In genomic region chr5:115170128-115170923, GRCh38 we compare ENCODE assay signal across 8 cellular contexts. TPM values are rescaled to one million over a fixed set of nuclear protein-coding genes. Genes with fewer than 3 reads are reported as not detected.
DNase-seq lines count a peak whose midpoint lies in the region; ATAC-seq and TF ChIP-seq lines count a peak whose summit lies in the region.

No MANE protein-coding gene starts in this region.

- H3K4me1 Mint-ChIP-seq in CD8-positive, alpha-beta memory T cell: peaks cover 11 to 15% (median 15%) of the 10 kb centered on the region in 3 donors
- H3K4me1 Mint-ChIP-seq in activated B cell treated with CpG ODN at 0.5 μM for 24 hours: peaks cover 16% of the 10 kb centered on the region

- H3K4me1 ChIP-seq in CD8-positive, alpha-beta memory T cell (ENCODE audit: insufficient read depth, low read length): peaks cover 19% of the 10 kb centered on the region
- H3K4me1 ChIP-seq in osteoblast (ENCODE audit: insufficient read depth, low read length): peaks cover 4% of the 10 kb centered on the region

- no peaks in the 10 kb centered on the region for H4K20me1 ChIP-seq in osteoblast (ENCODE audit: insufficient read depth, low read length)

- peaks cover 45% of the 10 kb centered on the region for H3K27me3 ChIP-seq in CD8-positive, alpha-beta memory T cell (ENCODE audit: insufficient read depth, low read length, poor library complexity, severe bottlenecking)
- peaks cover 72% of the 10 kb centered on the region for H3K27me3 ChIP-seq in osteoblast (ENCODE audit: insufficient read depth, low read length)

- H3K27ac Mint-ChIP-seq in CD8-positive, alpha-beta memory T cell: peak overlapping the region in 1 of 8 donors; percentile 50
- no peak overlapping the region for H3K27ac Mint-ChIP-seq in activated B cell treated with CpG ODN at 0.5 μM for 24 hours

- TF ChIP-seq CTCF in activated B cell treated with CpG ODN at 0.5 μM for 24 hours (IDR thresholded peaks at IDR 0.05): no peak
- no peak for TF ChIP-seq CTCF in fibroblast of pulmonary artery (IDR thresholded peaks at IDR 0.05; ENCODE audit: low read length, missing control alignments)
- no peak for TF ChIP-seq CTCF in osteoblast (IDR thresholded peaks at IDR 0.05; ENCODE audit: extremely low read depth, low read depth, low read length)

- ATAC-seq in GM19438 (IDR thresholded peaks at IDR 0.05; ENCODE audit: low read depth, unreplicated experiment) (peak; percentile 54), HG03378 (IDR thresholded peaks at IDR 0.05; ENCODE audit: unreplicated experiment) (peak; percentile 44), activated B cell treated with CpG ODN at 0.5 μM for 24 hours (ENCODE audit: low read depth) (peak; percentile 13)

- peaks cover 41 to 70% of the 10 kb centered on the region in 2 donors for H3K27me3 Mint-ChIP-seq in CD8-positive, alpha-beta memory T cell
- peaks cover 41% of the 10 kb centered on the region for H3K27me3 Mint-ChIP-seq in activated B cell treated with CpG ODN at 0.5 μM for 24 hours

- H3K4me3 Mint-ChIP-seq in CD8-positive, alpha-beta memory T cell: peak overlapping the region; percentile 55 to 89 (median 82)
- H3K4me3 Mint-ChIP-seq in activated B cell treated with CpG ODN at 0.5 μM for 24 hours: peak overlapping the region; percentile 92

- H3K4me3 ChIP-seq in CD8-positive, alpha-beta memory T cell (ENCODE audit: low read length): peak overlapping the region; percentile 63
- H3K4me3 ChIP-seq in fibroblast of pulmonary artery (replicated peaks; ENCODE audit: low read depth, low read length) (peak overlapping the region; percentile 77), osteoblast (ENCODE audit: insufficient read depth, low read length) (peak overlapping the region; percentile 80)

- H2AFZ ChIP-seq in osteoblast (ENCODE audit: low read length): peak overlapping the region; percentile 59

- no peaks in the 10 kb centered on the region for H3K79me2 ChIP-seq in osteoblast (ENCODE audit: insufficient read depth, low read length)

- peaks cover 0 to 6% (median 4%) of the 10 kb centered on the region in 3 donors for H3K36me3 Mint-ChIP-seq in CD8-positive, alpha-beta memory T cell
- peaks cover 4% of the 10 kb centered on the region for H3K36me3 Mint-ChIP-seq in activated B cell treated with CpG ODN at 0.5 μM for 24 hours (ENCODE audit: low read depth)

- CTCF ChIA-PET in CD8-positive, alpha-beta memory T cell (lab: Charles Lee): no interaction called here
- CTCF ChIA-PET in activated B cell treated with CpG ODN at 0.5 μM for 24 hours (lab: Charles Lee): interaction anchor here (0.8 kb wide), 1 partner anchor 72 kb away, joined by 3 read pairs; no protein-coding TSS in a partner anchor

- no peak overlapping the region for H3K27ac ChIP-seq in CD8-positive, alpha-beta memory T cell (ENCODE audit: low read depth, low read length)
- no peak overlapping the region for H3K27ac ChIP-seq in osteoblast (ENCODE audit: low read depth, low read length)

- POLR2A ChIA-PET in CD8-positive, alpha-beta memory T cell (lab: Charles Lee): no interaction called here
- POLR2A ChIA-PET in activated B cell treated with CpG ODN at 0.5 μM for 24 hours (lab: Charles Lee): interaction anchor here (1.1 to 1.5 kb wide), 2 partner anchors 39 to 92 kb away, joined by 4 to 5 read pairs; partner anchors contain the start of gene PGGT1B

- peak overlapping the region; percentile 95 for H3K4me2 ChIP-seq in osteoblast (ENCODE audit: insufficient read depth, low read length)

- H3K9me3 ChIP-seq in CD8-positive, alpha-beta memory T cell (ENCODE audit: low read length): no peaks in the 10 kb centered on the region
- H3K9me3 ChIP-seq in osteoblast (ENCODE audit: low read depth, low read length): no peaks in the 10 kb centered on the region

- peak in 1 of 5 donors; percentile 30 for DNase-seq in CD8-positive, alpha-beta memory T cell
- DNase-seq in activated B cell treated with CpG ODN at 0.5 μM for 24 hours (peak; percentile 32), fibroblast of pulmonary artery (ENCODE audit: low read depth) (peak; percentile 20), osteoblast (ENCODE audit: insufficient read length, low spot score, missing footprints) (no peak), pons (ENCODE audit: low spot score) (no peak), putamen (ENCODE audit: low spot score) (no peak)

- no peaks in the 10 kb centered on the region for H3K36me3 ChIP-seq in CD8-positive, alpha-beta memory T cell (ENCODE audit: insufficient read depth, low read length)
- no peaks in the 10 kb centered on the region for H3K36me3 ChIP-seq in osteoblast (ENCODE audit: insufficient read depth, low read length)

- peaks cover 2 to 10% (median 4%) of the 10 kb centered on the region in 5 donors for H3K9me3 Mint-ChIP-seq in CD8-positive, alpha-beta memory T cell
- peaks cover 5% of the 10 kb centered on the region for H3K9me3 Mint-ChIP-seq in activated B cell treated with CpG ODN at 0.5 μM for 24 hours

- intact Hi-C loops in activated B cell treated with CpG ODN at 0.5 μM for 24 hours (cut with micrococcal nuclease): loop anchor here (1.0 to 10.0 kb wide), 3 partner anchors 10 to 1404 kb away; partner anchors contain the start of gene SEMA6A

RNA-seq across cellular contexts. Expression of gene TRIM36, which starts 0.6 kb away (rescaled TPM):
- under 1 TPM; 0.15 to 0.58 TPM for total RNA-seq in CD8-positive, alpha-beta memory T cell
- polyA plus RNA-seq in CD8-positive, alpha-beta memory T cell: not detected
- total RNA-seq in activated B cell treated with CpG ODN at 0.5 μM for 24 hours (7.5 and 8.9 TPM in 2 replicates), osteoblast (under 0.01 and 0.36 TPM in 2 replicates)

Comparison
In these comparisons a context has a peak if more than half of its experiments do, and no peak if none do; other contexts are left out.
1. DNase-seq: peak in activated B cell treated with CpG ODN at 0.5 μM for 24 hours (single experiment) and fibroblast of pulmonary artery (single experiment); none in osteoblast (single experiment), pons (single experiment) and putamen (single experiment).
2. Peak in every context shown above with its lines, with median percentiles within 50 percentile points of each other: H3K4me3 ChIP-seq and ATAC-seq.